In genomic region chr20:58692579-58693225, GRCh38 we compare ENCODE assay signal across 8 cellular contexts. TPM values are rescaled to one million over a fixed set of nuclear protein-coding genes. Genes with fewer than 3 reads are reported as not detected.
DNase-seq lines count a peak whose midpoint lies in the region; ATAC-seq and TF ChIP-seq lines count a peak whose summit lies in the region.

NPEPL1 (plus strand) TSS chr20:58692800; CDS start chr20:58692901, 101 bp downstream.

- H3K4me3 ChIP-seq in HL-60 (replicated peaks; ENCODE audit: insufficient read depth, low read length) (peak within 1 kb of the TSS; percentile 39), right atrium auricular region (peak within 1 kb of the TSS; percentile 56 to 59), gastrocnemius medialis (peak within 1 kb of the TSS; percentile 51 to 66 (median 58))

- no peak for TF ChIP-seq CTCF in CD14-positive monocyte (IDR thresholded peaks at IDR 0.05)
- no peak for TF ChIP-seq CTCF in HL-60 (IDR thresholded peaks at IDR 0.05; ENCODE audit: insufficient read depth, low read length)
- TF ChIP-seq CTCF in right atrium auricular region (IDR thresholded peaks at IDR 0.05), result no peak
- peak in 4 of 5 experiments; percentile 35 to 61 (median 45) for TF ChIP-seq CTCF in gastrocnemius medialis (IDR thresholded peaks at IDR 0.05 in 4 of 5, conservative IDR thresholded peaks at IDR 0.05 in 1 of 5)

- H3K36me3 ChIP-seq in right atrium auricular region, result peaks cover 17% of the 10 kb centered on the region
- H3K36me3 ChIP-seq in gastrocnemius medialis, result peaks cover 0 to 18% of the 10 kb centered on the region in 2 donors

- H3K4me1 ChIP-seq in right atrium auricular region (peaks cover 0 to 31% of the 10 kb centered on the region in 2 donors), gastrocnemius medialis (peaks cover 32 to 38% of the 10 kb centered on the region in 2 donors)

- peaks cover 0 to 4% (median 2%) of the 10 kb centered on the region in 3 donors for H3K27me3 Mint-ChIP-seq in CD14-positive monocyte (ENCODE audit: low read depth in 3 of 3)
- no peaks in the 10 kb centered on the region for H3K27me3 Mint-ChIP-seq in T-helper 1 cell treated with Interleukin-12 subunit alpha and Interleukin-12 subunit beta and Interleukin-4 antibody, amounts not matched to agents 30 μg/mL and 1 μg/mL, for 36 hours (ENCODE audit: low read depth)

- no peaks in the 10 kb centered on the region for H3K9me3 Mint-ChIP-seq in CD14-positive monocyte
- H3K9me3 Mint-ChIP-seq in T-helper 1 cell treated with Interleukin-12 subunit alpha and Interleukin-12 subunit beta and Interleukin-4 antibody, amounts not matched to agents 30 μg/mL and 1 μg/mL, for 36 hours, result no peaks in the 10 kb centered on the region

- in situ Hi-C loops in gastrocnemius medialis (cut with MboI; ENCODE audit: low sequenced_read_pairs in 4 of 4), result loop anchor here in 2 of 4 donors (25.0 kb wide), 2 partner anchors 345 to 455 kb away; partner anchors contain the start of genes ANKRD60 (in 2 of the 2), ATP5F1E (in 1 of the 2) and PRELID3B (in 1 of the 2)

- H3K27ac Mint-ChIP-seq in CD14-positive monocyte, result peak within 1 kb of the TSS; percentile 99
- H3K27ac Mint-ChIP-seq in T-helper 1 cell treated with Interleukin-12 subunit alpha and Interleukin-12 subunit beta and Interleukin-4 antibody, amounts not matched to agents 30 μg/mL and 1 μg/mL, for 36 hours, result peak within 1 kb of the TSS; percentile 77

- H3K4me3 Mint-ChIP-seq in CD14-positive monocyte, result peak within 1 kb of the TSS; percentile 80 to 84
- peak within 1 kb of the TSS; percentile 73 for H3K4me3 Mint-ChIP-seq in T-helper 1 cell treated with Interleukin-12 subunit alpha and Interleukin-12 subunit beta and Interleukin-4 antibody, amounts not matched to agents 30 μg/mL and 1 μg/mL, for 36 hours

- H3K27ac ChIP-seq in HL-60 (replicated peaks) (peak within 1 kb of the TSS; percentile 93), right atrium auricular region (peak within 1 kb of the TSS; percentile 83 to 91), gastrocnemius medialis (peak within 1 kb of the TSS; percentile 81 to 90 (median 86))

- H3K27me3 ChIP-seq in HL-60 (ENCODE audit: insufficient read depth, poor library complexity, severe bottlenecking) (no peaks in the 10 kb centered on the region), right atrium auricular region (no peaks in the 10 kb centered on the region), gastrocnemius medialis (no peaks in the 10 kb centered on the region)

- intact Hi-C loops in CD14-positive monocyte (cut with micrococcal nuclease), result loop anchor here (2.0 to 5.0 kb wide), 2 partner anchors 40 to 455 kb away; no protein-coding TSS in a partner anchor
- intact Hi-C loops in gastrocnemius medialis (cut with DNase I; ENCODE audit: low total_unique reads), result loop anchor here (1.0 to 5.0 kb wide), 4 partner anchors 41 to 455 kb away; partner anchors contain the start of genes PRELID3B, RAB22A and STX16

- peaks cover 7 to 8% of the 10 kb centered on the region in 2 donors for H3K36me3 Mint-ChIP-seq in CD14-positive monocyte
- peaks cover 5% of the 10 kb centered on the region for H3K36me3 Mint-ChIP-seq in T-helper 1 cell treated with Interleukin-12 subunit alpha and Interleukin-12 subunit beta and Interleukin-4 antibody, amounts not matched to agents 30 μg/mL and 1 μg/mL, for 36 hours (ENCODE audit: low read depth)

- ATAC-seq in GM19438 (IDR thresholded peaks at IDR 0.05; ENCODE audit: low read depth, unreplicated experiment) (peak; percentile 80), gastrocnemius medialis (peak; percentile 80 to 81)

- H3K4me1 Mint-ChIP-seq in CD14-positive monocyte, result peaks cover 34% of the 10 kb centered on the region
- H3K4me1 Mint-ChIP-seq in T-helper 1 cell treated with Interleukin-12 subunit alpha and Interleukin-12 subunit beta and Interleukin-4 antibody, amounts not matched to agents 30 μg/mL and 1 μg/mL, for 36 hours (ENCODE audit: low read depth), result peaks cover 9% of the 10 kb centered on the region

- TF ChIP-seq POLR2A in gastrocnemius medialis (IDR thresholded peaks at IDR 0.05), result peak in 1 of 2 donors; percentile 38

- H3K9me3 ChIP-seq in right atrium auricular region (no peaks in the 10 kb centered on the region), gastrocnemius medialis (no peaks in the 10 kb centered on the region)

- DNase-seq in CD14-positive monocyte (ENCODE audit: low spot score), result peak; percentile 56
- peak; percentile 40 to 49 for DNase-seq in HL-60 (ENCODE audit: low read depth in 1 of 2, low spot score in 1 of 2)
- peak; percentile 8 for DNase-seq in amniotic stem cell (lab: John Stamatoyannopoulos, UW)
- peak; percentile 58 for DNase-seq in right atrium auricular region (ENCODE audit: low spot score)
- peak in 1 of 2 donors; percentile 58 for DNase-seq in gastrocnemius medialis
- no peak for DNase-seq in GOT3 (lab: John Stamatoyannopoulos, UW)

RNA-seq across cellular contexts. Expression of gene NPEPL1, which starts in this region (rescaled TPM):
- 10 to 100 TPM; 37.6 to 39.6 TPM for polyA plus RNA-seq in CD14-positive monocyte
- total RNA-seq in right atrium auricular region (10 to 100 TPM; 12.2 to 14.1 TPM), gastrocnemius medialis (10 to 100 TPM; 18.1 to 51.5 (median 34.3) TPM)

Comparison
In these comparisons a context has a peak if more than half of its experiments do, and no peak if none do; other contexts are left out.
1. CTCF ChIP-seq: peak in gastrocnemius medialis (4 of 5); none in CD14-positive monocyte (single experiment), HL-60 (single experiment) and right atrium auricular region (0 of 2).
2. Peak in every context shown above with its lines, with median percentiles within 50 percentile points of each other: H3K27ac ChIP-seq and H3K4me3 ChIP-seq.